21 cellular contexts compared by ENCODE assay signal in the genomic region with DNA sequence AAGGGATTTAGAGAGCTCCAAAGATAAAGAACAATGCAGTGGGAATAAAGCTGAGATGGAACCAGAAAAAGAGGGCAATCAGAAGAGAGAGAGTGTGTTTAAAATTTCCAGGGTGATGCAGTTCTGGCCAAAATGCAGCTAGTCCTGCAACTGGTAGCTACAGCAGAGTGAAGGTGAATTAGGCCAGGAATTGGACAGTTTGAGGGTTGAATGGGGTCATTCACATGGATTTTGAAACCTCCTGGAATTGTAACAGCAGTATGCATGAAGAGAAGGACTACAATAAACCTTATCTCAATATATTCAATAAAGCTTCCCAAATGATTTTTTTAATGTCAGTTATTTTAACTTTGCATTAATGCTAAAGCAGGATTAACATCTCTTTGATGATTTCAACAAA.
DNase-seq lines count a peak whose midpoint lies in the region; ATAC-seq and TF ChIP-seq lines count a peak whose summit lies in the region.
"Had no signal": no experiment of that assay in that cellular context is flagged by ENCODE, and none has a peak within 500 bp of the region (broad histone marks: within the 10 kb centered on the region; RNA-seq: fewer than 3 reads in every experiment).

No MANE protein-coding gene starts in this region.

- peak overlapping the region; percentile 21 for H3K27ac Mint-ChIP-seq in activated CD4-positive, alpha-beta T cell treated with anti-CD3 and anti-CD28 coated beads, Interleukin-2, amount 10 ng/mL, durations not matched to agents 7 days and 5 days
- H3K27ac Mint-ChIP-seq in activated CD4-positive, alpha-beta T cell treated with anti-CD3 and anti-CD28 coated beads, Interleukin-2, amount 10 ng/mL, durations not matched to agents 24 days and 14 days, result no peak overlapping the region
- H3K27ac Mint-ChIP-seq in stimulated activated naive CD8-positive, alpha-beta T cell treated with anti-CD3 and anti-CD28 coated beads, Interleukin-15, Interleukin-2, amounts not matched to agents 100 ng/mL and 50 ng/mL, for 24 hours, result peak overlapping the region; percentile 0
- H3K27ac Mint-ChIP-seq in stimulated activated naive CD8-positive, alpha-beta T cell treated with anti-CD3 and anti-CD28 coated beads, Interleukin-15, amount 100 ng/mL, for 72 hours, result no peak overlapping the region

- peak overlapping the region; percentile 13 to 63 for H3K27ac ChIP-seq in testis

- peaks cover 58% of the 10 kb centered on the region for H3K36me3 Mint-ChIP-seq in activated CD4-positive, alpha-beta T cell treated with anti-CD3 and anti-CD28 coated beads, Interleukin-2, amount 10 ng/mL, durations not matched to agents 7 days and 5 days (ENCODE audit: low read depth)
- H3K36me3 Mint-ChIP-seq in activated CD4-positive, alpha-beta T cell treated with anti-CD3 and anti-CD28 coated beads, Interleukin-2, amount 10 ng/mL, durations not matched to agents 24 days and 14 days (ENCODE audit: low read depth), result peaks cover 49% of the 10 kb centered on the region
- H3K36me3 Mint-ChIP-seq in stimulated activated naive CD8-positive, alpha-beta T cell treated with anti-CD3 and anti-CD28 coated beads, Interleukin-15, Interleukin-2, amounts not matched to agents 100 ng/mL and 50 ng/mL, for 24 hours (ENCODE audit: low read depth), result peaks cover 60% of the 10 kb centered on the region

- no peaks in the 10 kb centered on the region for H3K27me3 ChIP-seq in testis
- H3K27me3 ChIP-seq: BE2C had no signal

- H3K4me1 Mint-ChIP-seq in activated CD4-positive, alpha-beta T cell treated with anti-CD3 and anti-CD28 coated beads, Interleukin-2, amount 10 ng/mL, durations not matched to agents 7 days and 5 days, result peaks cover 52% of the 10 kb centered on the region
- peaks cover 37% of the 10 kb centered on the region for H3K4me1 Mint-ChIP-seq in activated CD4-positive, alpha-beta T cell treated with anti-CD3 and anti-CD28 coated beads, Interleukin-2, amount 10 ng/mL, durations not matched to agents 24 days and 14 days
- peaks cover 83% of the 10 kb centered on the region for H3K4me1 Mint-ChIP-seq in stimulated activated naive CD8-positive, alpha-beta T cell treated with anti-CD3 and anti-CD28 coated beads, Interleukin-15, Interleukin-2, amounts not matched to agents 100 ng/mL and 50 ng/mL, for 24 hours (ENCODE audit: low read depth)
- peaks cover 78% of the 10 kb centered on the region for H3K4me1 Mint-ChIP-seq in stimulated activated naive CD8-positive, alpha-beta T cell treated with anti-CD3 and anti-CD28 coated beads, Interleukin-15, amount 100 ng/mL, for 72 hours

- H3K9me3 Mint-ChIP-seq in activated CD4-positive, alpha-beta T cell treated with anti-CD3 and anti-CD28 coated beads, Interleukin-2, amount 10 ng/mL, durations not matched to agents 7 days and 5 days, result peaks cover 12% of the 10 kb centered on the region
- peaks cover 13% of the 10 kb centered on the region for H3K9me3 Mint-ChIP-seq in activated CD4-positive, alpha-beta T cell treated with anti-CD3 and anti-CD28 coated beads, Interleukin-2, amount 10 ng/mL, durations not matched to agents 24 days and 14 days
- H3K9me3 Mint-ChIP-seq in stimulated activated naive CD8-positive, alpha-beta T cell treated with anti-CD3 and anti-CD28 coated beads, Interleukin-15, Interleukin-2, amounts not matched to agents 100 ng/mL and 50 ng/mL, for 24 hours, result no peaks in the 10 kb centered on the region
- no peaks in the 10 kb centered on the region for H3K9me3 Mint-ChIP-seq in stimulated activated naive CD8-positive, alpha-beta T cell treated with anti-CD3 and anti-CD28 coated beads, Interleukin-15, amount 100 ng/mL, for 72 hours
- H3K9me3 Mint-ChIP-seq: CD4-positive, alpha-beta memory T cell had no signal

- TF ChIP-seq POLR2A in testis (IDR thresholded peaks at IDR 0.05), result no peak

- no peaks in the 10 kb centered on the region for H3K36me3 ChIP-seq in testis (ENCODE audit: low read depth, missing control alignments)
- H3K36me3 ChIP-seq: BE2C had no signal

- ATAC-seq in stimulated activated naive CD8-positive, alpha-beta T cell treated with anti-CD3 and anti-CD28 coated beads, Interleukin-15, amount 100 ng/mL, for 72 hours, result no peak
- ATAC-seq in left lobe of liver, result peak; percentile 73

- H3K4me1 ChIP-seq in testis, result peaks cover 3% of the 10 kb centered on the region

- H3K27me3 Mint-ChIP-seq in activated CD4-positive, alpha-beta T cell treated with anti-CD3 and anti-CD28 coated beads, Interleukin-2, amount 10 ng/mL, durations not matched to agents 7 days and 5 days, result no peaks in the 10 kb centered on the region
- no peaks in the 10 kb centered on the region for H3K27me3 Mint-ChIP-seq in activated CD4-positive, alpha-beta T cell treated with anti-CD3 and anti-CD28 coated beads, Interleukin-2, amount 10 ng/mL, durations not matched to agents 24 days and 14 days
- no peaks in the 10 kb centered on the region for H3K27me3 Mint-ChIP-seq in stimulated activated naive CD8-positive, alpha-beta T cell treated with anti-CD3 and anti-CD28 coated beads, Interleukin-15, Interleukin-2, amounts not matched to agents 100 ng/mL and 50 ng/mL, for 24 hours
- no peaks in the 10 kb centered on the region for H3K27me3 Mint-ChIP-seq in stimulated activated naive CD8-positive, alpha-beta T cell treated with anti-CD3 and anti-CD28 coated beads, Interleukin-15, amount 100 ng/mL, for 72 hours
- H3K27me3 Mint-ChIP-seq: CD4-positive, alpha-beta memory T cell had no signal

- H3K4me3 Mint-ChIP-seq in activated CD4-positive, alpha-beta T cell treated with anti-CD3 and anti-CD28 coated beads, Interleukin-2, amount 10 ng/mL, durations not matched to agents 7 days and 5 days, result no peak overlapping the region
- H3K4me3 Mint-ChIP-seq in activated CD4-positive, alpha-beta T cell treated with anti-CD3 and anti-CD28 coated beads, Interleukin-2, amount 10 ng/mL, durations not matched to agents 24 days and 14 days, result no peak overlapping the region
- no peak overlapping the region for H3K4me3 Mint-ChIP-seq in stimulated activated naive CD8-positive, alpha-beta T cell treated with anti-CD3 and anti-CD28 coated beads, Interleukin-15, Interleukin-2, amounts not matched to agents 100 ng/mL and 50 ng/mL, for 24 hours
- no peak overlapping the region for H3K4me3 Mint-ChIP-seq in stimulated activated naive CD8-positive, alpha-beta T cell treated with anti-CD3 and anti-CD28 coated beads, Interleukin-15, amount 100 ng/mL, for 72 hours

- no peak for TF ChIP-seq CTCF in testis (IDR thresholded peaks at IDR 0.05)

- no peak for DNase-seq in activated CD4-positive, alpha-beta T cell treated with anti-CD3 and anti-CD28 coated beads, Interleukin-2, amount 10 ng/mL, durations not matched to agents 7 days and 5 days
- no peak for DNase-seq in activated CD4-positive, alpha-beta T cell treated with anti-CD3 and anti-CD28 coated beads, Interleukin-2, amount 10 ng/mL, durations not matched to agents 24 days and 14 days
- DNase-seq in stimulated activated naive CD8-positive, alpha-beta T cell treated with anti-CD3 and anti-CD28 coated beads, Interleukin-15, amount 100 ng/mL, for 72 hours, result no peak
- DNase-seq in left lobe of liver (ENCODE audit: low spot score) (no peak), testis (no peak), LoVo (ENCODE audit: low spot score) (no peak), NCI-H1930 (lab: John Stamatoyannopoulos, UW) (no peak)
- DNase-seq: 8988T; BE2C; CD4-positive, alpha-beta memory T cell; DMS53; EL; KG1; NCI-H1417; NCI-H187; NCI-H2227 treated with DMSO at 0.1 percent for 48 hours; NCI-H524; NCI-H82; OCI-M1; SHP77 had no signal

- POLR2A ChIA-PET in activated CD4-positive, alpha-beta T cell treated with anti-CD3 and anti-CD28 coated beads, Interleukin-2, amount 10 ng/mL, durations not matched to agents 7 days and 5 days (lab: Charles Lee), result no interaction called here

- no peaks in the 10 kb centered on the region for H3K9me3 ChIP-seq in testis
- H3K9me3 ChIP-seq: BE2C had no signal

- CTCF ChIA-PET in activated CD4-positive, alpha-beta T cell treated with anti-CD3 and anti-CD28 coated beads, Interleukin-2, amount 10 ng/mL, durations not matched to agents 7 days and 5 days (lab: Charles Lee), result interaction anchor here (0.7 to 1.5 kb wide), 4 partner anchors 10 to 51 kb away, joined by 3 read pairs; no protein-coding TSS in a partner anchor

- H3K4me3 ChIP-seq in testis, result no peak overlapping the region

- intact Hi-C loops in activated CD4-positive, alpha-beta T cell treated with anti-CD3 and anti-CD28 coated beads, Interleukin-2, amount 10 ng/mL, durations not matched to agents 24 days and 14 days (cut with micrococcal nuclease), result loop anchor here (2.0 kb wide), 1 partner anchor 13 kb away; no protein-coding TSS in a partner anchor
- intact Hi-C loops in testis (cut with DNase I; ENCODE audit: low total_unique reads), result no loop called here

Comparison
In these comparisons a context has a peak if more than half of its experiments do, and no peak if none do; other contexts are left out.
1. H3K27ac Mint-ChIP-seq: peak in activated CD4-positive, alpha-beta T cell treated with anti-CD3 and anti-CD28 coated beads, Interleukin-2, amount 10 ng/mL, durations not matched to agents 7 days and 5 days (single experiment) and stimulated activated naive CD8-positive, alpha-beta T cell treated with anti-CD3 and anti-CD28 coated beads, Interleukin-15, Interleukin-2, amounts not matched to agents 100 ng/mL and 50 ng/mL, for 24 hours (single experiment); none in activated CD4-positive, alpha-beta T cell treated with anti-CD3 and anti-CD28 coated beads, Interleukin-2, amount 10 ng/mL, durations not matched to agents 24 days and 14 days (single experiment) and stimulated activated naive CD8-positive, alpha-beta T cell treated with anti-CD3 and anti-CD28 coated beads, Interleukin-15, amount 100 ng/mL, for 72 hours (0 of 2).